Comparison of ENCODE assay signal across 16 cellular contexts in genomic region chr17:4854181-4854681, GRCh38. TPM values are rescaled to one million over a fixed set of nuclear protein-coding genes. Genes with fewer than 3 reads are reported as not detected.
A peak's percentile ranks its signal among the peaks of the same experiment; 100 is the strongest.
DNase-seq lines count a peak whose midpoint lies in the region; ATAC-seq, FAIRE-seq and TF ChIP-seq lines count a peak whose summit lies in the region.
"Had no signal": no experiment of that assay in that cellular context is flagged by ENCODE, and none has a peak within 500 bp of the region (broad histone marks: within the 10 kb centered on the region; RNA-seq: fewer than 3 reads in every experiment).

No MANE protein-coding gene starts in this region.

- peaks cover 2% of the 10 kb centered on the region for H3K9me1 ChIP-seq in keratinocyte (ENCODE audit: control insufficient read depth, extremely low read depth, insufficient read depth, low read length)

- CTCF ChIA-PET in HepG2 (lab: Yijun Ruan, JAX; ENCODE audit: low intra/inter-chr PET ratio, low total read pairs) = no interaction called here

- H2AFZ ChIP-seq in HepG2 (ENCODE audit: low read length) (no peak overlapping the region), astrocyte (ENCODE audit: low read depth, low read length) (no peak overlapping the region), keratinocyte (ENCODE audit: control insufficient read depth, low read length) (no peak overlapping the region)

- TF ChIP-seq POLR2A in HepG2 (IDR thresholded peaks at IDR 0.05; ENCODE audit: insufficient read depth in 1 of 2, low read depth in 2 of 2, low read length in 2 of 2) (no peak), right lobe of liver (IDR thresholded peaks at IDR 0.05) (no peak), vagina (IDR thresholded peaks at IDR 0.05) (no peak)

- BruUV-seq in HepG2 (replicated peaks; lab: Mats Ljungman, UMichigan) = no TSS peak

- H3K9ac ChIP-seq in HepG2 (ENCODE audit: insufficient read depth, low read depth, low read length) (no peak overlapping the region), astrocyte (ENCODE audit: low read length) (no peak overlapping the region), keratinocyte (ENCODE audit: control insufficient read depth, extremely low read depth, insufficient read depth, low read length) (peak overlapping the region; percentile 76)

- no peak for TF ChIP-seq RAD21 in HepG2 (CRISPR knock-in tag; IDR thresholded peaks at IDR 0.05)

- WGBS in HepG2 (ENCODE audit: low lambda C conversion rate) = 95% methylated on average over 3 of the region's 3 CpGs
- 93% methylated on average over 3 of the region's 3 CpGs for WGBS in right lobe of liver (ENCODE audit: insufficient coverage, low coverage, low lambda C conversion rate, missing lambda C conversion rate)

- peak; percentile 23 for DNase-seq in HepG2 (ENCODE audit: low spot score)
- no peak for DNase-seq in right lobe of liver
- DNase-seq in astrocyte (ENCODE audit: low read depth) = peak; percentile 44
- peak; percentile 98 for DNase-seq in keratinocyte (ENCODE audit: low read depth, low spot score)
- DNase-seq in vagina (ENCODE audit: extremely low spot score in 2 of 2) = no peak
- DNase-seq: activated CD8-positive, alpha-beta memory T cell treated with anti-CD3 and anti-CD28 coated beads, Interleukin-2, amount 10 ng/mL, durations not matched to agents 7 days and 5 days; CD8-positive, alpha-beta memory T cell; naive thymus-derived CD8-positive, alpha-beta T cell; NCI-H146; stimulated activated CD4-positive, alpha-beta T cell treated with anti-CD3 and anti-CD28 coated beads, Interleukin-4, amount 100 ng/mL, for 4 hours had no signal

- 0 out of 2 replicates have a peak, but pooled peaks cover 8% of the 10 kb centered on the region for H4K20me1 ChIP-seq in HepG2 (ENCODE audit: insufficient read depth, low read length)
- H4K20me1 ChIP-seq in astrocyte (ENCODE audit: insufficient read depth, low read length) = peaks cover 76% of the 10 kb centered on the region
- no peaks in the 10 kb centered on the region for H4K20me1 ChIP-seq in keratinocyte (ENCODE audit: control insufficient read depth, extremely low read depth, insufficient read depth, low read length)

- peaks cover 2% of the 10 kb centered on the region for H3K9me3 Mint-ChIP-seq in astrocyte (ENCODE audit: unreplicated experiment)

- ATAC-seq in HepG2 (no peak), right lobe of liver (no peak), GM18520 (IDR thresholded peaks at IDR 0.05; ENCODE audit: unreplicated experiment) (no peak), GM19455 (IDR thresholded peaks at IDR 0.05; ENCODE audit: unreplicated experiment) (no peak), HG03469 (IDR thresholded peaks at IDR 0.05; ENCODE audit: unreplicated experiment) (no peak)
- ATAC-seq: activated CD8-positive, alpha-beta memory T cell treated with anti-CD3 and anti-CD28 coated beads, Interleukin-2, amount 10 ng/mL, durations not matched to agents 7 days and 5 days had no signal

- H3K4me3 Mint-ChIP-seq in astrocyte (ENCODE audit: unreplicated experiment) = peak overlapping the region; percentile 54
- H3K4me3 Mint-ChIP-seq: activated CD8-positive, alpha-beta memory T cell treated with anti-CD3 and anti-CD28 coated beads, Interleukin-2, amount 10 ng/mL, durations not matched to agents 7 days and 5 days had no signal

- no peak overlapping the region for H3K27ac ChIP-seq in HepG2 (ENCODE audit: extremely low read length, insufficient read depth, low read length)
- no peak overlapping the region for H3K27ac ChIP-seq in right lobe of liver
- no peak overlapping the region for H3K27ac ChIP-seq in astrocyte (ENCODE audit: low read depth, low read length)
- peak overlapping the region; percentile 96 for H3K27ac ChIP-seq in keratinocyte (ENCODE audit: control insufficient read depth, insufficient read depth, low read length)
- H3K27ac ChIP-seq in vagina = peak overlapping the region; percentile 73
- H3K27ac ChIP-seq: SJSA1 had no signal

- H3K36me3 Mint-ChIP-seq in astrocyte (ENCODE audit: low read depth, unreplicated experiment) = peaks cover 13% of the 10 kb centered on the region

- no peaks in the 10 kb centered on the region for H3K27me3 ChIP-seq in HepG2 (ENCODE audit: control insufficient read depth in 1 of 2, insufficient read depth in 2 of 2, low read length in 2 of 2)
- H3K27me3 ChIP-seq in right lobe of liver = no peaks in the 10 kb centered on the region
- H3K27me3 ChIP-seq in astrocyte (ENCODE audit: insufficient read depth, low read length) = no peaks in the 10 kb centered on the region
- no peaks in the 10 kb centered on the region for H3K27me3 ChIP-seq in keratinocyte (ENCODE audit: control insufficient read depth, extremely low read depth, insufficient read depth, low read length)
- no peaks in the 10 kb centered on the region for H3K27me3 ChIP-seq in vagina
- H3K27me3 ChIP-seq: SJSA1, thyroid gland had no signal

- FAIRE-seq in HepG2 (lab: Jason Lieb, UNC) = no peak
- no peak for FAIRE-seq in astrocyte (lab: Jason Lieb, UNC)
- FAIRE-seq in keratinocyte (lab: Jason Lieb, UNC) = peak; percentile 99
- FAIRE-seq: H54 had no signal

- TF ChIP-seq CTCF in HepG2 (CRISPR knock-in tag; IDR thresholded peaks at IDR 0.05) = no peak
- no peak for TF ChIP-seq CTCF in right lobe of liver (IDR thresholded peaks at IDR 0.05)
- no peak for TF ChIP-seq CTCF in astrocyte (IDR thresholded peaks at IDR 0.05; ENCODE audit: insufficient read depth, low read depth, low read length)
- TF ChIP-seq CTCF in keratinocyte (optimal IDR thresholded peaks at IDR 0.05 in 1 of 3, IDR thresholded peaks at IDR 0.05 in 1 of 3, conservative IDR thresholded peaks at IDR 0.05 in 1 of 3; ENCODE audit: extremely low read depth in 1 of 3, insufficient read depth in 2 of 3, low read length in 3 of 3) = no peak
- no peak for TF ChIP-seq CTCF in vagina (IDR thresholded peaks at IDR 0.05)

- H3K4me1 ChIP-seq in HepG2 (ENCODE audit: insufficient read depth, low read length) = peaks cover 58% of the 10 kb centered on the region
- H3K4me1 ChIP-seq in right lobe of liver = no peaks in the 10 kb centered on the region
- H3K4me1 ChIP-seq in astrocyte (ENCODE audit: insufficient read depth, low read length) = peaks cover 17% of the 10 kb centered on the region
- H3K4me1 ChIP-seq in keratinocyte (ENCODE audit: control insufficient read depth, extremely low read depth, insufficient read depth, low read length) = peaks cover 84% of the 10 kb centered on the region
- H3K4me1 ChIP-seq in vagina = peaks cover 73% of the 10 kb centered on the region

- POLR2A ChIA-PET in HepG2 (lab: Yijun Ruan, JAX) = interaction anchor here (1.2 kb wide), 1 partner anchor 144 kb away, joined by 3 read pairs; no protein-coding TSS in a partner anchor

- H3K4me2 ChIP-seq in HepG2 (ENCODE audit: low read depth, low read length) (no peak overlapping the region), astrocyte (ENCODE audit: low read length) (no peak overlapping the region), keratinocyte (ENCODE audit: control insufficient read depth, extremely low read depth, insufficient read depth, low read depth, low read length) (peak overlapping the region; percentile 60)

- H3K36me3 ChIP-seq in HepG2 (replicated peaks in 1 of 2; ENCODE audit: control insufficient read depth in 1 of 2, insufficient read depth in 2 of 2, low read length in 2 of 2) = peaks cover 0 to 28% of the 10 kb centered on the region in 2 experiments
- no peaks in the 10 kb centered on the region for H3K36me3 ChIP-seq in right lobe of liver
- no peaks in the 10 kb centered on the region for H3K36me3 ChIP-seq in astrocyte (ENCODE audit: insufficient read depth, low read length)
- peaks cover 1 to 9% of the 10 kb centered on the region in 2 experiments for H3K36me3 ChIP-seq in keratinocyte (ENCODE audit: control insufficient read depth in 2 of 2, extremely low read depth in 1 of 2, insufficient read depth in 2 of 2, low read length in 2 of 2)
- H3K36me3 ChIP-seq in vagina = no peaks in the 10 kb centered on the region
- H3K36me3 ChIP-seq: thyroid gland had no signal

- in situ Hi-C loops in HepG2 (cut with HindIII; ENCODE audit: extremely low pct_ligation_motif_present, low pct_unique_long_range_greater_than_20kb) = no loop called here

- H3K9me3 ChIP-seq in HepG2 (ENCODE audit: low read length) = no peaks in the 10 kb centered on the region
- no peaks in the 10 kb centered on the region for H3K9me3 ChIP-seq in right lobe of liver
- no peaks in the 10 kb centered on the region for H3K9me3 ChIP-seq in astrocyte (ENCODE audit: insufficient read depth, low read depth, low read length)
- no peaks in the 10 kb centered on the region for H3K9me3 ChIP-seq in keratinocyte (ENCODE audit: control insufficient read depth, low read depth, low read length)
- H3K9me3 ChIP-seq in vagina = no peaks in the 10 kb centered on the region
- H3K9me3 ChIP-seq: SJSA1, thyroid gland had no signal

- H3K4me1 Mint-ChIP-seq in astrocyte (ENCODE audit: low read depth, unreplicated experiment) = peaks cover 46% of the 10 kb centered on the region

- H3K27ac Mint-ChIP-seq in astrocyte (ENCODE audit: unreplicated experiment) = peak overlapping the region; percentile 89
- H3K27ac Mint-ChIP-seq: activated CD8-positive, alpha-beta memory T cell treated with anti-CD3 and anti-CD28 coated beads, Interleukin-2, amount 10 ng/mL, durations not matched to agents 7 days and 5 days had no signal

- H3K27me3 Mint-ChIP-seq in astrocyte (ENCODE audit: low read depth, unreplicated experiment) = peaks cover 3% of the 10 kb centered on the region
- H3K27me3 Mint-ChIP-seq: naive thymus-derived CD8-positive, alpha-beta T cell had no signal

- H3K79me2 ChIP-seq in HepG2 (ENCODE audit: insufficient read depth, low read length) (peaks cover 52% of the 10 kb centered on the region), astrocyte (ENCODE audit: insufficient read depth, low read length) (peaks cover 36% of the 10 kb centered on the region), keratinocyte (ENCODE audit: control insufficient read depth, insufficient read depth, low read length) (peaks cover 45% of the 10 kb centered on the region)

- dilution Hi-C loops in keratinocyte (cut with MboI; ENCODE audit: extremely low pct_ligation_motif_present, low sequenced_read_pairs) = no loop called here

- TF ChIP-seq EP300 in HepG2 (IDR thresholded peaks at IDR 0.05; ENCODE audit: low read depth in 2 of 2, low read length in 2 of 2) (no peak), HepG2 (CRISPR knock-in tag; IDR thresholded peaks at IDR 0.05; ENCODE audit: borderline replicate concordance) (no peak)

- H3K4me3 ChIP-seq in HepG2 (replicated peaks in 1 of 3; ENCODE audit: insufficient read depth in 1 of 3, low read depth in 2 of 3, low read length in 3 of 3) (no peak overlapping the region), right lobe of liver (no peak overlapping the region), astrocyte (ENCODE audit: insufficient read depth, low read depth, low read length) (no peak overlapping the region), keratinocyte (ENCODE audit: control insufficient read depth in 2 of 3, extremely low read depth in 1 of 3, insufficient read depth in 2 of 3, low read depth in 1 of 3, low read length in 3 of 3) (peak overlapping the region in 2 of 3 experiments; percentile 2 to 47), vagina (no peak overlapping the region)
- H3K4me3 ChIP-seq: SJSA1, thyroid gland had no signal

- intact Hi-C loops in HepG2 (cut with micrococcal nuclease; ENCODE audit: unreplicated experiment) (no loop called here), right lobe of liver (cut with DNase I) (no loop called here), vagina (cut with DNase I) (no loop called here)

RNA-seq across cellular contexts. Expression of gene MINK1, which starts 21.1 kb away (rescaled TPM):
- 15.2 and 17.2 TPM in 2 replicates for total RNA-seq in HepG2 (2016; rRNA removed; fragmentation: Illumina TruSeq; extraction: Trizol)
- total RNA-seq in HepG2 (2016; cell fraction: cytosol; rRNA removed; fragmentation: Illumina TruSeq; extraction: Trizol; ENCODE audit: low read depth) = 23.3 and 30.8 TPM in 2 replicates
- total RNA-seq in HepG2 (2016; cell fraction: insoluble cytoplasmic fraction; rRNA removed; fragmentation: Illumina TruSeq; extraction: Trizol) = 14.0 and 18.0 TPM in 2 replicates
- 18.2 and 20.0 TPM in 2 replicates for total RNA-seq in HepG2 (2016; cell fraction: membrane; rRNA removed; fragmentation: Illumina TruSeq; extraction: Trizol)
- 19.4 and 19.5 TPM in 2 replicates for total RNA-seq in HepG2 (2016; cell fraction: nucleus; rRNA removed; fragmentation: Illumina TruSeq; extraction: Trizol)
- polyA plus RNA-seq in HepG2 (2011; rRNA removed) = 63.9 and 75.5 TPM in 2 replicates
- 26.5 and 29.4 TPM in 2 replicates for polyA plus RNA-seq in HepG2 (2011; cell fraction: cytosol; rRNA removed)
- polyA plus RNA-seq in HepG2 (2011; cell fraction: nucleus; rRNA removed) = 412 and 513 TPM in 2 replicates
- polyA plus RNA-seq in HepG2 (2012) = 65.0 and 70.4 TPM in 2 replicates
- polyA plus RNA-seq in HepG2 (2016; cell fraction: cytosol; fragmentation: Illumina TruSeq; extraction: Trizol; ENCODE audit: low read depth) = 2.7 TPM in 2 replicates
- 13.5 and 20.2 TPM in 2 replicates for polyA plus RNA-seq in HepG2 (2016; cell fraction: insoluble cytoplasmic fraction; fragmentation: Illumina TruSeq; extraction: Trizol; ENCODE audit: low read depth)
- 8.2 and 9.7 TPM in 2 replicates for polyA plus RNA-seq in HepG2 (2016; cell fraction: membrane; fragmentation: Illumina TruSeq; extraction: Trizol; ENCODE audit: low read depth)
- polyA plus RNA-seq in HepG2 (2016; cell fraction: nucleus; fragmentation: Illumina TruSeq; extraction: Trizol; ENCODE audit: insufficient read depth, low read depth) = 94.7 and 99.9 TPM in 2 replicates
- 48.1 and 56.8 TPM in 2 replicates for polyA minus RNA-seq in HepG2 (2011; rRNA and poly(A)+ RNA removed; ENCODE audit: low replicate concordance)
- polyA minus RNA-seq in HepG2 (2011; cell fraction: cytosol; rRNA and poly(A)+ RNA removed) = 15.6 and 21.3 TPM in 2 replicates
- 64.1 and 70.6 TPM in 2 replicates for polyA minus RNA-seq in HepG2 (2011; cell fraction: nucleus; rRNA and poly(A)+ RNA removed)
- total RNA-seq in right lobe of liver = 10 to 100 TPM; 20.3 to 42.5 (median 28.0) TPM
- total RNA-seq in astrocyte = 51.3 and 63.2 TPM in 2 replicates
- polyA plus RNA-seq in keratinocyte = 82.8 to 101 TPM (median 93.7 TPM) in 3 replicates
- 113 TPM for polyA plus RNA-seq in keratinocyte (2011; ENCODE audit: low read depth)
- polyA plus RNA-seq in keratinocyte (2011; cell fraction: cytosol; rRNA removed) = 60.9 and 66.3 TPM in 2 replicates
- 451 and 562 TPM in 2 replicates for polyA plus RNA-seq in keratinocyte (2011; cell fraction: nucleus; rRNA removed)
- 92.2 and 154 TPM in 2 replicates for polyA plus RNA-seq in keratinocyte (2012; ENCODE audit: low replicate concordance)
- 137 to 232 TPM (median 209 TPM) in 3 replicates for polyA minus RNA-seq in keratinocyte
- 63.5 TPM for polyA minus RNA-seq in keratinocyte (2011; cell fraction: cytosol; rRNA and poly(A)+ RNA removed)
- 113 and 158 TPM in 2 replicates for polyA minus RNA-seq in keratinocyte (2011; cell fraction: nucleus; rRNA and poly(A)+ RNA removed)
- 120 TPM for total RNA-seq in vagina

RNA-seq across cellular contexts. Expression of gene C17orf107, which starts 45.1 kb away (rescaled TPM):
- total RNA-seq in HepG2 (2016; rRNA removed; fragmentation: Illumina TruSeq; extraction: Trizol) (0.20 TPM in 1 of 2 replicates, not detected in the other), right lobe of liver (1 to 10 TPM; 1.6 to 4.0 (median 3.2) TPM), astrocyte (2.2 and 3.9 TPM in 2 replicates), vagina (1.7 TPM)
- total RNA-seq in HepG2 (2016; cell fraction: cytosol; rRNA removed; fragmentation: Illumina TruSeq; extraction: Trizol; ENCODE audit: low read depth) = not detected in 2 replicates
- 0.28 TPM in 1 of 2 replicates, not detected in the other for total RNA-seq in HepG2 (2016; cell fraction: insoluble cytoplasmic fraction; rRNA removed; fragmentation: Illumina TruSeq; extraction: Trizol)
- total RNA-seq in HepG2 (2016; cell fraction: membrane; rRNA removed; fragmentation: Illumina TruSeq; extraction: Trizol) = 0.06 and 0.07 TPM in 2 replicates
- 0.59 and 0.66 TPM in 2 replicates for total RNA-seq in HepG2 (2016; cell fraction: nucleus; rRNA removed; fragmentation: Illumina TruSeq; extraction: Trizol)
- polyA plus RNA-seq in HepG2 (2011; rRNA removed) (0.59 and 0.82 TPM in 2 replicates), keratinocyte (0.31 to 0.68 TPM (median 0.33 TPM) in 3 replicates)
- polyA plus RNA-seq in HepG2 (2011; cell fraction: cytosol; rRNA removed) = 0.22 and 0.34 TPM in 2 replicates
- polyA plus RNA-seq in HepG2 (2011; cell fraction: nucleus; rRNA removed) = 5.9 and 7.7 TPM in 2 replicates
- 0.52 and 0.69 TPM in 2 replicates for polyA plus RNA-seq in HepG2 (2012)
- polyA plus RNA-seq in HepG2 (2016; cell fraction: cytosol; fragmentation: Illumina TruSeq; extraction: Trizol; ENCODE audit: low read depth) = 0.05 and 0.09 TPM in 2 replicates
- not detected in 2 replicates for polyA plus RNA-seq in HepG2 (2016; cell fraction: insoluble cytoplasmic fraction; fragmentation: Illumina TruSeq; extraction: Trizol; ENCODE audit: low read depth)
- 0.05 TPM in 1 of 2 replicates, not detected in the other for polyA plus RNA-seq in HepG2 (2016; cell fraction: membrane; fragmentation: Illumina TruSeq; extraction: Trizol; ENCODE audit: low read depth)
- 0.82 and 0.93 TPM in 2 replicates for polyA plus RNA-seq in HepG2 (2016; cell fraction: nucleus; fragmentation: Illumina TruSeq; extraction: Trizol; ENCODE audit: insufficient read depth, low read depth)
- 0.37 and 1.6 TPM in 2 replicates for polyA minus RNA-seq in HepG2 (2011; rRNA and poly(A)+ RNA removed; ENCODE audit: low replicate concordance)
- polyA minus RNA-seq in HepG2 (2011; cell fraction: cytosol; rRNA and poly(A)+ RNA removed) = not detected in 2 replicates
- 6.2 and 6.3 TPM in 2 replicates for polyA minus RNA-seq in HepG2 (2011; cell fraction: nucleus; rRNA and poly(A)+ RNA removed)
- polyA plus RNA-seq in keratinocyte (2011; ENCODE audit: low read depth) = 0.51 TPM
- 0.09 and 0.17 TPM in 2 replicates for polyA plus RNA-seq in keratinocyte (2011; cell fraction: cytosol; rRNA removed)
- polyA plus RNA-seq in keratinocyte (2011; cell fraction: nucleus; rRNA removed) = 2.0 and 3.3 TPM in 2 replicates
- 0.30 and 1.4 TPM in 2 replicates for polyA plus RNA-seq in keratinocyte (2012; ENCODE audit: low replicate concordance)
- 0.26 to 0.89 TPM (median 0.83 TPM) in 3 replicates for polyA minus RNA-seq in keratinocyte
- polyA minus RNA-seq in keratinocyte (2011; cell fraction: cytosol; rRNA and poly(A)+ RNA removed) = not detected
- polyA minus RNA-seq in keratinocyte (2011; cell fraction: nucleus; rRNA and poly(A)+ RNA removed) = 2.8 and 3.9 TPM in 2 replicates

RNA-seq across cellular contexts. Expression of gene PLD2, which starts 47.3 kb away (rescaled TPM):
- total RNA-seq in HepG2 (2016; rRNA removed; fragmentation: Illumina TruSeq; extraction: Trizol) (7.8 and 13.4 TPM in 2 replicates), right lobe of liver (10 to 100 TPM in 3 of 6 experiments, 1 to 10 TPM in 3; 8.2 to 27.3 (median 10.8) TPM), astrocyte (21.4 and 29.3 TPM in 2 replicates), vagina (63.6 TPM)
- total RNA-seq in HepG2 (2016; cell fraction: cytosol; rRNA removed; fragmentation: Illumina TruSeq; extraction: Trizol; ENCODE audit: low read depth) = 1.5 and 3.3 TPM in 2 replicates
- 6.9 and 12.9 TPM in 2 replicates for total RNA-seq in HepG2 (2016; cell fraction: insoluble cytoplasmic fraction; rRNA removed; fragmentation: Illumina TruSeq; extraction: Trizol)
- 4.0 and 5.4 TPM in 2 replicates for total RNA-seq in HepG2 (2016; cell fraction: membrane; rRNA removed; fragmentation: Illumina TruSeq; extraction: Trizol)
- total RNA-seq in HepG2 (2016; cell fraction: nucleus; rRNA removed; fragmentation: Illumina TruSeq; extraction: Trizol) = 12.4 and 12.8 TPM in 2 replicates
- polyA plus RNA-seq in HepG2 (2011; rRNA removed) (29.7 and 45.8 TPM in 2 replicates), keratinocyte (27.9 to 48.6 TPM (median 33.3 TPM) in 3 replicates)
- polyA plus RNA-seq in HepG2 (2011; cell fraction: cytosol; rRNA removed) = 16.4 and 17.6 TPM in 2 replicates
- polyA plus RNA-seq in HepG2 (2011; cell fraction: nucleus; rRNA removed) = 157 and 165 TPM in 2 replicates
- 22.6 and 24.2 TPM in 2 replicates for polyA plus RNA-seq in HepG2 (2012)
- 1.2 and 1.5 TPM in 2 replicates for polyA plus RNA-seq in HepG2 (2016; cell fraction: cytosol; fragmentation: Illumina TruSeq; extraction: Trizol; ENCODE audit: low read depth)
- polyA plus RNA-seq in HepG2 (2016; cell fraction: insoluble cytoplasmic fraction; fragmentation: Illumina TruSeq; extraction: Trizol; ENCODE audit: low read depth) = 7.8 and 12.9 TPM in 2 replicates
- 2.9 and 4.3 TPM in 2 replicates for polyA plus RNA-seq in HepG2 (2016; cell fraction: membrane; fragmentation: Illumina TruSeq; extraction: Trizol; ENCODE audit: low read depth)
- 38.3 and 45.9 TPM in 2 replicates for polyA plus RNA-seq in HepG2 (2016; cell fraction: nucleus; fragmentation: Illumina TruSeq; extraction: Trizol; ENCODE audit: insufficient read depth, low read depth)
- 20.6 and 62.4 TPM in 2 replicates for polyA minus RNA-seq in HepG2 (2011; rRNA and poly(A)+ RNA removed; ENCODE audit: low replicate concordance)
- 14.3 and 14.5 TPM in 2 replicates for polyA minus RNA-seq in HepG2 (2011; cell fraction: cytosol; rRNA and poly(A)+ RNA removed)
- polyA minus RNA-seq in HepG2 (2011; cell fraction: nucleus; rRNA and poly(A)+ RNA removed) = 23.3 and 33.3 TPM in 2 replicates
- polyA plus RNA-seq in keratinocyte (2011; ENCODE audit: low read depth) = 95.5 TPM
- polyA plus RNA-seq in keratinocyte (2011; cell fraction: cytosol; rRNA removed) = 14.8 and 22.0 TPM in 2 replicates
- polyA plus RNA-seq in keratinocyte (2011; cell fraction: nucleus; rRNA removed) = 88.1 and 92.1 TPM in 2 replicates
- polyA plus RNA-seq in keratinocyte (2012; ENCODE audit: low replicate concordance) = 25.4 and 50.3 TPM in 2 replicates
- 46.1 to 62.1 TPM (median 51.1 TPM) in 3 replicates for polyA minus RNA-seq in keratinocyte
- polyA minus RNA-seq in keratinocyte (2011; cell fraction: cytosol; rRNA and poly(A)+ RNA removed) = 33.8 TPM
- polyA minus RNA-seq in keratinocyte (2011; cell fraction: nucleus; rRNA and poly(A)+ RNA removed) = 40.4 and 48.3 TPM in 2 replicates

RNA-seq across cellular contexts. Expression of gene CHRNE, which starts 48.7 kb away (rescaled TPM):
- total RNA-seq in HepG2 (2016; rRNA removed; fragmentation: Illumina TruSeq; extraction: Trizol) (0.25 and 0.53 TPM in 2 replicates), right lobe of liver (1 to 10 TPM; 1.4 to 2.9 (median 2.0) TPM), astrocyte (0.20 and 0.43 TPM in 2 replicates), vagina (0.98 TPM)
- 0.20 TPM in 1 of 2 replicates, not detected in the other for total RNA-seq in HepG2 (2016; cell fraction: cytosol; rRNA removed; fragmentation: Illumina TruSeq; extraction: Trizol; ENCODE audit: low read depth)
- total RNA-seq in HepG2 (2016; cell fraction: insoluble cytoplasmic fraction; rRNA removed; fragmentation: Illumina TruSeq; extraction: Trizol) = 0.12 and 0.39 TPM in 2 replicates
- 0.37 and 0.90 TPM in 2 replicates for total RNA-seq in HepG2 (2016; cell fraction: membrane; rRNA removed; fragmentation: Illumina TruSeq; extraction: Trizol)
- 0.31 and 0.44 TPM in 2 replicates for total RNA-seq in HepG2 (2016; cell fraction: nucleus; rRNA removed; fragmentation: Illumina TruSeq; extraction: Trizol)
- polyA plus RNA-seq in HepG2 (2011; rRNA removed) (0.59 and 1.3 TPM in 2 replicates), keratinocyte (0.02 to 0.04 TPM in 2 of 3 replicates, not detected in the other)
- 0.27 and 0.40 TPM in 2 replicates for polyA plus RNA-seq in HepG2 (2011; cell fraction: cytosol; rRNA removed)
- 6.8 and 8.7 TPM in 2 replicates for polyA plus RNA-seq in HepG2 (2011; cell fraction: nucleus; rRNA removed)
- 0.39 and 0.76 TPM in 2 replicates for polyA plus RNA-seq in HepG2 (2012)
- 0.17 and 0.27 TPM in 2 replicates for polyA plus RNA-seq in HepG2 (2016; cell fraction: cytosol; fragmentation: Illumina TruSeq; extraction: Trizol; ENCODE audit: low read depth)
- polyA plus RNA-seq in HepG2 (2016; cell fraction: insoluble cytoplasmic fraction; fragmentation: Illumina TruSeq; extraction: Trizol; ENCODE audit: low read depth) = 0.12 and 0.25 TPM in 2 replicates
- 0.39 and 0.45 TPM in 2 replicates for polyA plus RNA-seq in HepG2 (2016; cell fraction: membrane; fragmentation: Illumina TruSeq; extraction: Trizol; ENCODE audit: low read depth)
- polyA plus RNA-seq in HepG2 (2016; cell fraction: nucleus; fragmentation: Illumina TruSeq; extraction: Trizol; ENCODE audit: insufficient read depth, low read depth) = 1.8 and 2.2 TPM in 2 replicates
- polyA minus RNA-seq in HepG2 (2011; rRNA and poly(A)+ RNA removed; ENCODE audit: low replicate concordance) = 0.23 and 0.64 TPM in 2 replicates
- 0.20 TPM in 1 of 2 replicates, not detected in the other for polyA minus RNA-seq in HepG2 (2011; cell fraction: cytosol; rRNA and poly(A)+ RNA removed)
- polyA minus RNA-seq in HepG2 (2011; cell fraction: nucleus; rRNA and poly(A)+ RNA removed) = 0.50 TPM in 1 of 2 replicates, not detected in the other
- not detected for polyA plus RNA-seq in keratinocyte (2011; ENCODE audit: low read depth)
- not detected in 2 replicates for polyA plus RNA-seq in keratinocyte (2011; cell fraction: cytosol; rRNA removed)
- polyA plus RNA-seq in keratinocyte (2011; cell fraction: nucleus; rRNA removed) = 0.07 and 0.24 TPM in 2 replicates
- 0.17 and 0.65 TPM in 2 replicates for polyA plus RNA-seq in keratinocyte (2012; ENCODE audit: low replicate concordance)
- polyA minus RNA-seq in keratinocyte = 0.16 TPM in 1 of 3 replicates, not detected in the others
- polyA minus RNA-seq in keratinocyte (2011; cell fraction: cytosol; rRNA and poly(A)+ RNA removed) = not detected
- polyA minus RNA-seq in keratinocyte (2011; cell fraction: nucleus; rRNA and poly(A)+ RNA removed) = not detected in 2 replicates

Comparison
In these comparisons a context has a peak if more than half of its experiments do, and no peak if none do; other contexts are left out.
1. DNase-seq: peak in HepG2 (single experiment), astrocyte (single experiment) and keratinocyte (single experiment); none in right lobe of liver (0 of 3) and vagina (0 of 2).
2. H3K27ac ChIP-seq: peak in keratinocyte (single experiment) and vagina (single experiment); none in HepG2 (single experiment), right lobe of liver (0 of 3) and astrocyte (single experiment).
3. H3K4me3 ChIP-seq: peak in keratinocyte (2 of 3); none in HepG2 (0 of 3), right lobe of liver (0 of 3), astrocyte (single experiment) and vagina (0 of 2).